Comparison of ENCODE assay signal across 6 cellular contexts in the genomic region with DNA sequence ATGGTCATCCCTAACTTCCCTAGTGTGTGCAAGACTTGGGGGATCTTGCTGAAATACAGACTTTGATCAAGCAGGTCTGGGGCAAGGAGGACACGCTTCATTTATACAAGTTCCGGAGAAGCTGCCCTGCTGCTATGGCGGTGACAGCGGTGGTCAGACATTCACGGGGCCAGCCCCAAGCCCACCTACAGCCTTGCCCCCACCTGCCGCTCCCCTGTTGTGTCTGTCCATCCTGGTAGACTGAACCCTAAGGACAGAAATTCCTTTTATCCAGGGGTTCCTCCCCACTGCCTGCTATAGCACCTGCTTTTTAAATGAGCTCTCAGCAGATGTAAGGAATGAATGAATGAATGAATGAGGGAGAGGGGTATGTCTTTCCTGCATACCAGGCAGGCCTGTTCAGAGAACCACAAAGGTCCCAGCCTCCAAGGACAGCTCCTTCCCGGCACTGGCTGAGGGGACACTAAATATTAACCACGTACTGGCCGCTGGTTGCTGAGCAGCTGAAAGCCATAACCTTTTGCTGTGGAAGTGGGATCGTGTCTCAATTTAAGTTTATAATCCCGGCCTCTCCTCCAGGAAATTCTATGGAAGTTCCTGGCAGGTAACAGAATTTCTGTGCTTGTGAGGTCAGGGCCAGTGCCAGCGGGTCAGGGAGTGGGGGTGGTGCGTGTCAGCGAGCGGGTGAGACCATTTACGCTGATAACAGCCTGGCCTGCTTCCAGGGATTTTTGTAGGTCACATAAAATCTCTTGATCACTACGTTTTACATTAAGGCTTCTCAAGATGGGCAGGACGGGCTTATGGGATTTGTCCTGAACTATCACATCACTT. TPM values are rescaled to one million over a fixed set of nuclear protein-coding genes. Genes with fewer than 3 reads are reported as not detected.
DNase-seq lines count a peak whose midpoint lies in the region; ATAC-seq, FAIRE-seq and TF ChIP-seq lines count a peak whose summit lies in the region.

No MANE protein-coding gene starts in this region.

- no peak for ATAC-seq in GM21717 (IDR thresholded peaks at IDR 0.05; ENCODE audit: unreplicated experiment)

- TF ChIP-seq CTCF in cardiac fibroblast (IDR thresholded peaks at IDR 0.05; ENCODE audit: low read depth, low read length) = no peak
- TF ChIP-seq CTCF in neural crest cell (conservative IDR thresholded peaks at IDR 0.05) = no peak

- no peaks in the 10 kb centered on the region for H3K9me3 Mint-ChIP-seq in neural crest cell

- FAIRE-seq in frontal cortex (lab: Jason Lieb, UNC) = no peak

- peaks cover 34% of the 10 kb centered on the region for H3K4me1 Mint-ChIP-seq in neural crest cell

- no peaks in the 10 kb centered on the region for H3K36me3 Mint-ChIP-seq in neural crest cell (ENCODE audit: low read depth)

- peak overlapping the region; percentile 99 for H3K27ac Mint-ChIP-seq in neural crest cell (ENCODE audit: unreplicated experiment)

- DNase-seq in HUDEP-2 (lab: John Stamatoyannopoulos, UW; ENCODE audit: unreplicated experiment in 76 of 76) (peak in 74 of 76 experiments; percentile 25 to 89 (median 75)), cardiac fibroblast (ENCODE audit: low read depth in 2 of 2) (peak; percentile 27 to 34), neural crest cell (ENCODE audit: low read depth, low spot score) (no peak), frontal cortex (ENCODE audit: low spot score in 2 of 2) (no peak), mesenteric fat pad (ENCODE audit: low spot score) (no peak)

- H3K27me3 Mint-ChIP-seq in neural crest cell (ENCODE audit: low read depth) = no peaks in the 10 kb centered on the region

- no peak overlapping the region for H3K4me3 ChIP-seq in cardiac fibroblast (replicated peaks in 1 of 2; ENCODE audit: low read depth in 2 of 2, low read length in 2 of 2)

- peak overlapping the region; percentile 83 for H3K4me3 Mint-ChIP-seq in neural crest cell

RNA-seq across cellular contexts. Expression of gene TSSK6, which starts 27.1 kb away (rescaled TPM):
- total RNA-seq in neural crest cell (2.7 and 2.9 TPM in 2 replicates), frontal cortex (2.4 TPM), mesenteric fat pad (0.74 TPM)

RNA-seq across cellular contexts. Expression of gene NDUFA13, which starts 27.8 kb away (rescaled TPM):
- total RNA-seq in neural crest cell = 371 and 389 TPM in 2 replicates
- total RNA-seq in frontal cortex = 86.8 TPM
- total RNA-seq in mesenteric fat pad = 295 TPM

RNA-seq across cellular contexts. Expression of gene YJEFN3, which starts 40.5 kb away (rescaled TPM):
- total RNA-seq in neural crest cell (15.0 and 18.1 TPM in 2 replicates), frontal cortex (5.7 TPM), mesenteric fat pad (3.1 TPM)

RNA-seq across cellular contexts. Expression of gene CILP2, which starts 49.8 kb away (rescaled TPM):
- 2.7 and 2.9 TPM in 2 replicates for total RNA-seq in neural crest cell
- 0.82 TPM for total RNA-seq in frontal cortex
- 2.2 TPM for total RNA-seq in mesenteric fat pad

Comparison
In these comparisons a context has a peak if more than half of its experiments do, and no peak if none do; other contexts are left out.
1. DNase-seq: peak in HUDEP-2 (74 of 76) and cardiac fibroblast (2 of 2); none in neural crest cell (single experiment), frontal cortex (0 of 2) and mesenteric fat pad (single experiment).